In genomic region chr17:78940708-78941107, GRCh38 we compare ENCODE assay signal across 16 cellular contexts. TPM values are rescaled to one million over a fixed set of nuclear protein-coding genes. Genes with fewer than 3 reads are reported as not detected.
DNase-seq lines count a peak whose midpoint lies in the region; ATAC-seq and TF ChIP-seq lines count a peak whose summit lies in the region.
"Had no signal": no experiment of that assay in that cellular context is flagged by ENCODE, and none has a peak within 500 bp of the region (broad histone marks: within the 10 kb centered on the region; RNA-seq: fewer than 3 reads in every experiment).

No MANE protein-coding gene starts in this region.

- TF ChIP-seq EP300 in gastroesophageal sphincter (IDR thresholded peaks at IDR 0.05): no peak

- no peaks in the 10 kb centered on the region for H3K36me3 ChIP-seq in gastroesophageal sphincter

- no peaks in the 10 kb centered on the region for H3K9me3 ChIP-seq in gastroesophageal sphincter
- H3K9me3 ChIP-seq in T-helper 17 cell (ENCODE audit: control insufficient read depth, low read length, poor library complexity, severe bottlenecking): no peaks in the 10 kb centered on the region

- peak; percentile 25 to 79 (median 49) for DNase-seq in NCI-H1417 (lab: John Stamatoyannopoulos, UW)
- DNase-seq in NCI-H1417 treated with DMSO at 0.1 percent for 48 hours (lab: John Stamatoyannopoulos, UW): no peak
- DNase-seq in M059J (ENCODE audit: low read depth): peak; percentile 28
- DNase-seq in cerebellum (ENCODE audit: low spot score): peak; percentile 36
- DNase-seq in mesenteric fat pad (ENCODE audit: low spot score): no peak
- DNase-seq in T-helper 17 cell: no peak
- DNase-seq: activated CD4-positive, alpha-beta T cell treated with anti-CD3 and anti-CD28 coated beads for 36 hours; activated T-cell treated with anti-CD3 and anti-CD28 coated beads, Interleukin-2, amount 50 U/mL, for 72 hours; amniotic stem cell; CD8-positive, alpha-beta memory T cell; T-helper 2 cell had no signal

- no peak for TF ChIP-seq POLR2A in gastroesophageal sphincter (IDR thresholded peaks at IDR 0.05)

- H3K36me3 Mint-ChIP-seq in nephron (ENCODE audit: low read depth) (no peaks in the 10 kb centered on the region), T-helper 17 cell (ENCODE audit: low read depth) (no peaks in the 10 kb centered on the region)
- H3K36me3 Mint-ChIP-seq: CD8-positive, alpha-beta memory T cell had no signal

- no peak for ATAC-seq in gastroesophageal sphincter
- no peak for ATAC-seq in T-helper 17 cell
- ATAC-seq: activated CD4-positive, alpha-beta T cell treated with anti-CD3 and anti-CD28 coated beads for 36 hours; activated T-cell treated with anti-CD3 and anti-CD28 coated beads, Interleukin-2, amount 50 U/mL, for 72 hours had no signal

- H3K27ac Mint-ChIP-seq in nephron: peak overlapping the region; percentile 16 to 79 (median 64)
- H3K27ac Mint-ChIP-seq in T-helper 17 cell: no peak overlapping the region
- H3K27ac Mint-ChIP-seq: activated CD4-positive, alpha-beta T cell treated with anti-CD3 and anti-CD28 coated beads for 36 hours; activated T-cell treated with anti-CD3 and anti-CD28 coated beads, Interleukin-2, amount 50 U/mL, for 72 hours; dendritic cell treated with granulocyte-macrophage colony-stimulating factor and Interleukin-4, amounts not matched to agents 40 ng/mL and 50 ng/mL, for 4 days had no signal

- no peaks in the 10 kb centered on the region for H3K27me3 ChIP-seq in gastroesophageal sphincter

- no peaks in the 10 kb centered on the region for H3K9me3 Mint-ChIP-seq in nephron
- H3K9me3 Mint-ChIP-seq: activated T-cell treated with anti-CD3 and anti-CD28 coated beads, Interleukin-2, amount 50 U/mL, for 72 hours; CD8-positive, alpha-beta memory T cell; dendritic cell treated with granulocyte-macrophage colony-stimulating factor and Interleukin-4, amounts not matched to agents 40 ng/mL and 50 ng/mL, for 4 days had no signal

- no peak overlapping the region for H3K4me3 ChIP-seq in gastroesophageal sphincter

- H3K27me3 Mint-ChIP-seq in nephron (ENCODE audit: low read depth) (peaks cover 10% of the 10 kb centered on the region), T-helper 17 cell (peaks cover 6% of the 10 kb centered on the region)
- H3K27me3 Mint-ChIP-seq: activated CD4-positive, alpha-beta T cell treated with anti-CD3 and anti-CD28 coated beads for 36 hours had no signal

- H3K4me1 Mint-ChIP-seq in nephron (peaks cover 25% of the 10 kb centered on the region), T-helper 17 cell (no peaks in the 10 kb centered on the region)
- H3K4me1 Mint-ChIP-seq: activated CD4-positive, alpha-beta T cell treated with anti-CD3 and anti-CD28 coated beads for 36 hours; CD8-positive, alpha-beta memory T cell had no signal

- no peak overlapping the region for H3K27ac ChIP-seq in gastroesophageal sphincter
- H3K27ac ChIP-seq: 22Rv1, parathyroid adenoma had no signal

- H3K4me3 Mint-ChIP-seq in nephron (no peak overlapping the region), T-helper 17 cell (no peak overlapping the region)
- H3K4me3 Mint-ChIP-seq: activated CD4-positive, alpha-beta T cell treated with anti-CD3 and anti-CD28 coated beads for 36 hours; activated T-cell treated with anti-CD3 and anti-CD28 coated beads, Interleukin-2, amount 50 U/mL, for 72 hours; CD8-positive, alpha-beta memory T cell; dendritic cell treated with granulocyte-macrophage colony-stimulating factor and Interleukin-4, amounts not matched to agents 40 ng/mL and 50 ng/mL, for 4 days had no signal

- peaks cover 0 to 10% (median 3%) of the 10 kb centered on the region in 3 donors for H3K4me1 ChIP-seq in gastroesophageal sphincter

- no peak for TF ChIP-seq CTCF in nephron (IDR thresholded peaks at IDR 0.05; ENCODE audit: unreplicated experiment in 3 of 3)
- TF ChIP-seq CTCF in gastroesophageal sphincter (IDR thresholded peaks at IDR 0.05): no peak

- 61 to 69% methylated on average over 2 to 4 of the region's 6 CpGs for WGBS in gastroesophageal sphincter (ENCODE audit: low coverage in 1 of 2), 2 donors

RNA-seq across cellular contexts. Expression of gene TIMP2, which starts 15.5 kb away (rescaled TPM):
- total RNA-seq in M059J (2014; rRNA removed; shearing (Covaris generic)): 213 and 289 TPM in 2 replicates
- total RNA-seq in cerebellum (36.2 TPM), gastroesophageal sphincter (100 to 1,000 TPM; 172 to 315 (median 211) TPM), mesenteric fat pad (351 TPM), T-helper 17 cell (1 to 10 TPM; 4.1 to 6.7 TPM)

RNA-seq across cellular contexts. Expression of gene CEP295NL, which starts 37.7 kb away (rescaled TPM):
- 0.12 and 1.6 TPM in 2 replicates for total RNA-seq in M059J (2014; rRNA removed; shearing (Covaris generic))
- 2.4 TPM for total RNA-seq in cerebellum
- 1 to 10 TPM; 1.6 to 9.0 (median 3.8) TPM for total RNA-seq in gastroesophageal sphincter
- 6.5 TPM for total RNA-seq in mesenteric fat pad
- total RNA-seq in T-helper 17 cell: 1 to 10 TPM; 2.0 to 2.9 TPM
- total RNA-seq: activated CD4-positive, alpha-beta T cell treated with anti-CD3 and anti-CD28 coated beads for 36 hours; CD8-positive, alpha-beta memory T cell had no signal

RNA-seq across cellular contexts. Expression of gene LGALS3BP, which starts 39.0 kb away (rescaled TPM):
- 787 and 1,162 TPM in 2 replicates for total RNA-seq in M059J (2014; rRNA removed; shearing (Covaris generic))
- total RNA-seq in cerebellum: 44.1 TPM
- 100 to 1,000 TPM; 101 to 260 (median 166) TPM for total RNA-seq in gastroesophageal sphincter
- 417 TPM for total RNA-seq in mesenteric fat pad
- total RNA-seq in T-helper 17 cell: 10 to 100 TPM; 31.7 to 45.2 TPM

Comparison
In these comparisons a context has a peak if more than half of its experiments do, and no peak if none do; other contexts are left out.
1. DNase-seq: peak in NCI-H1417 (3 of 3), M059J (single experiment) and cerebellum (single experiment); none in NCI-H1417 treated with DMSO at 0.1 percent for 48 hours (single experiment), mesenteric fat pad (single experiment) and T-helper 17 cell (0 of 3).